In the genomic region with DNA sequence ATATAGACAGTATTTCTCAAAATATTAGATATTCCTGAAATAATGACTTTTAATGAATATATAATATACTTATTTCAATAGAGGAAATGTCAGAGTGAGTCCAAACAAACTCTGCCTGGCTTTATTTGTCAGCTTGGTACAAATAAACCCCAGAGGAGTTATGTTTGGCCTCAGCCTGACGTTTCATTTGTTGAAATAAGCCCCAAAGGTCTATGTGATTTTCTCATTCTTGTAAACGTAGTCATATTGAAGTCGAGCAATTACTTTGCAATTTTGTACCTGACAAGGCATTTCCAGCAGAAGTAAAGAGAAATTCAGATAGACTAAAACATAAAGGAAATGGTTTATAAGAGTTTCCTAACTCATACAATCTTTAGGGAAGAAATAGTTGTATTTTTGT, we compare ENCODE assay signal across 29 cellular contexts.
"Had no signal": no experiment of that assay in that cellular context is flagged by ENCODE, and none has a peak within 500 bp of the region (broad histone marks: within the 10 kb centered on the region; RNA-seq: fewer than 3 reads in every experiment).

No MANE protein-coding gene starts in this region.

- ATAC-seq: activated naive CD4-positive, alpha-beta T cell treated with anti-CD3 and anti-CD28 coated beads, Interleukin-2, amount 50 U/mL, for 72 hours; activated T-cell treated with anti-CD3 and anti-CD28 coated beads, Interleukin-2, amount 50 U/mL, for 72 hours; body of pancreas; effector memory CD8-positive, alpha-beta T cell; gastroesophageal sphincter; heart right ventricle; WTC11 had no signal

- H3K4me3 ChIP-seq: body of pancreas, esophagus muscularis mucosa, gastroesophageal sphincter, heart right ventricle had no signal

- DNase-seq: activated CD4-positive, alpha-beta memory T cell treated with anti-CD3 and anti-CD28 coated beads, Interleukin-2, amount 10 ng/mL, durations not matched to agents 7 days and 5 days; activated CD4-positive, alpha-beta T cell treated with anti-CD3 and anti-CD28 coated beads for 1 hour; activated CD4-positive, alpha-beta T cell treated with anti-CD3 and anti-CD28 coated beads for 4 hours; activated CD4-positive, alpha-beta T cell treated with anti-CD3 and anti-CD28 coated beads, Interleukin-2, amount 10 ng/mL, durations not matched to agents 7 days and 5 days; activated CD4-positive, alpha-beta T cell treated with anti-CD3 and anti-CD28 coated beads, Interleukin-2, amount 50 U/mL, for 4 hours; activated CD8-positive, alpha-beta memory T cell treated with anti-CD3 and anti-CD28 coated beads, Interleukin-2, amount 50 U/mL, for 48 hours; activated gamma-delta T cell; activated naive CD4-positive, alpha-beta T cell; activated naive CD4-positive, alpha-beta T cell treated with anti-CD3 and anti-CD28 coated beads, Interleukin-2, amount 10 ng/mL, durations not matched to agents 7 days and 5 days; activated naive CD8-positive, alpha-beta T cell treated with anti-CD3 and anti-CD28 coated beads, Interleukin-2, amount 10 ng/mL, durations not matched to agents 7 days and 5 days; activated T-cell treated with anti-CD3 and anti-CD28 coated beads for 4 hours; activated T-cell treated with anti-CD3 and anti-CD28 coated beads, Interleukin-2, amount 50 U/mL, for 24 hours; activated T-cell treated with anti-CD3 and anti-CD28 coated beads, Interleukin-2, amount 50 U/mL, for 72 hours; amygdala; aorta; body of pancreas; caudate nucleus; cortex of kidney; dermis blood vessel endothelial cell; effector CD4-positive, alpha-beta T cell; effector memory CD8-positive, alpha-beta T cell; erythroblast; foreskin melanocyte; heart right ventricle; T-helper 2 cell had no signal

- H3K27ac ChIP-seq: body of pancreas, esophagus muscularis mucosa, gastroesophageal sphincter, heart right ventricle had no signal
